In the genomic region with DNA sequence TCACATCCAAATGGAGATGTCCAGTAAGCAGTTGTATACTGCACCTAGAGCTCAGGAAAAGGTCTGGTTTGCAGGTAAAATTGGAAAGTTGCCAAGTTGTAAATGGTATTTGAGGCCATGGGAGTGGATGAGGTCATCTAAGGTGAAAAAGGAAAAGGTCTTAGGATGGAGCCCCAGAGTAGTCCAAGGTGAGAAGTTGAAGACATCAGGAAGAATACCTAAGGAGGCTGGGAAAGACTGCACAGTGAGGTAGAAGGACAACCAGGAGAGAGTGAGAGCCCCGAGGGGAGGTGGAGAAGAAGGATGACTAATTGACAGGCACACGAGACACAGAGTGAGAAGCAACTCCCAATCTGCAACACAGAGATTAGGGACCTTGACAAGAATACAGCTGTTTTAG, we compare ENCODE assay signal across 14 cellular contexts. TPM values are rescaled to one million over a fixed set of nuclear protein-coding genes. Genes with fewer than 3 reads are reported as not detected.
DNase-seq lines count a peak whose midpoint lies in the region; ATAC-seq and FAIRE-seq lines count a peak whose summit lies in the region.
"Had no signal": no experiment of that assay in that cellular context is flagged by ENCODE, and none has a peak within 500 bp of the region (broad histone marks: within the 10 kb centered on the region; RNA-seq: fewer than 3 reads in every experiment).

No MANE protein-coding gene starts in this region.

- DNase-seq in activated T-cell treated with anti-CD3 and anti-CD28 coated beads, Interleukin-2, amount 50 U/mL, for 4 hours: no peak
- DNase-seq in activated T-cell treated with anti-CD3 and anti-CD28 coated beads for 4 hours: no peak
- DNase-seq in activated naive CD8-positive, alpha-beta T cell treated with anti-CD3 and anti-CD28 coated beads for 36 hours: no peak
- DNase-seq in small intestine: peak; percentile 44
- DNase-seq: activated effector memory CD4-positive, alpha-beta T cell treated with anti-CD3 and anti-CD28 coated beads, Interleukin-2, amount 50 U/mL, for 16 hours; occipital lobe had no signal

- H3K27me3 ChIP-seq in small intestine (ENCODE audit: control insufficient read depth in 2 of 2, insufficient read depth in 2 of 2, low read length in 2 of 2): no peaks in the 10 kb centered on the region
- H3K27me3 ChIP-seq: cardiac muscle cell had no signal

- no peak overlapping the region for H3K4me3 ChIP-seq in small intestine (ENCODE audit: low read depth in 1 of 2, low read length in 2 of 2)
- H3K4me3 ChIP-seq: cardiac muscle cell, skin epidermis had no signal

- 16 to 55% (median 40%) methylated on average over 2 of the region's 2 CpGs for WGBS in small intestine, 3 donors

- peak overlapping the region; percentile 87 for H3K27ac Mint-ChIP-seq in activated naive CD8-positive, alpha-beta T cell treated with anti-CD3 and anti-CD28 coated beads for 36 hours

- no peaks in the 10 kb centered on the region for H3K27me3 Mint-ChIP-seq in activated T-cell treated with anti-CD3 and anti-CD28 coated beads, Interleukin-2, amount 50 U/mL, for 4 hours (ENCODE audit: low read depth)
- no peaks in the 10 kb centered on the region for H3K27me3 Mint-ChIP-seq in activated naive CD8-positive, alpha-beta T cell treated with anti-CD3 and anti-CD28 coated beads for 36 hours

- FAIRE-seq in small intestine (lab: Jason Lieb, UNC): no peak
- FAIRE-seq: endometrium had no signal

- no peaks in the 10 kb centered on the region for H3K9me3 ChIP-seq in small intestine (ENCODE audit: control insufficient read depth, low read depth)

- peaks cover 68% of the 10 kb centered on the region for H3K4me1 Mint-ChIP-seq in activated T-cell treated with anti-CD3 and anti-CD28 coated beads, Interleukin-2, amount 50 U/mL, for 4 hours (ENCODE audit: low read depth)
- peaks cover 55% of the 10 kb centered on the region for H3K4me1 Mint-ChIP-seq in activated naive CD8-positive, alpha-beta T cell treated with anti-CD3 and anti-CD28 coated beads for 36 hours

- H3K4me1 ChIP-seq in small intestine (ENCODE audit: control insufficient read depth in 2 of 2, insufficient read depth in 1 of 2, low read depth in 1 of 2, low read length in 1 of 2): peaks cover 17 to 18% of the 10 kb centered on the region in 2 donors

- H3K36me3 ChIP-seq in small intestine (ENCODE audit: control insufficient read depth in 2 of 2, insufficient read depth in 2 of 2, low read length in 2 of 2): peaks cover 0 to 4% of the 10 kb centered on the region in 2 donors
- H3K36me3 ChIP-seq: cardiac muscle cell had no signal

- peak overlapping the region in 1 of 2 donors; percentile 22 for H3K27ac ChIP-seq in small intestine (ENCODE audit: low read depth in 1 of 2, low read length in 1 of 2)
- H3K27ac ChIP-seq: cardiac muscle cell had no signal

- ATAC-seq in activated T-cell treated with anti-CD3 and anti-CD28 coated beads, Interleukin-2, amount 50 U/mL, for 4 hours: no peak
- ATAC-seq in HG02852 (IDR thresholded peaks at IDR 0.05; ENCODE audit: unreplicated experiment) (peak; percentile 8), esophagus mucosa (no peak), GM18867 (IDR thresholded peaks at IDR 0.05; ENCODE audit: unreplicated experiment) (no peak), GM18502 (IDR thresholded peaks at IDR 0.05; ENCODE audit: poor library complexity, unreplicated experiment) (no peak)

- no peaks in the 10 kb centered on the region for H3K9me3 Mint-ChIP-seq in activated T-cell treated with anti-CD3 and anti-CD28 coated beads, Interleukin-2, amount 50 U/mL, for 4 hours
- peaks cover 3% of the 10 kb centered on the region for H3K9me3 Mint-ChIP-seq in activated naive CD8-positive, alpha-beta T cell treated with anti-CD3 and anti-CD28 coated beads for 36 hours

- peak overlapping the region; percentile 57 for H3K4me3 Mint-ChIP-seq in activated T-cell treated with anti-CD3 and anti-CD28 coated beads, Interleukin-2, amount 50 U/mL, for 4 hours
- H3K4me3 Mint-ChIP-seq in activated naive CD8-positive, alpha-beta T cell treated with anti-CD3 and anti-CD28 coated beads for 36 hours: peak overlapping the region; percentile 54

- peaks cover 12% of the 10 kb centered on the region for H3K36me3 Mint-ChIP-seq in activated T-cell treated with anti-CD3 and anti-CD28 coated beads, Interleukin-2, amount 50 U/mL, for 4 hours (ENCODE audit: insufficient read depth)
- peaks cover 35% of the 10 kb centered on the region for H3K36me3 Mint-ChIP-seq in activated naive CD8-positive, alpha-beta T cell treated with anti-CD3 and anti-CD28 coated beads for 36 hours

RNA-seq across cellular contexts. Expression of gene DPP4, which starts 10.7 kb away (rescaled TPM):
- 10 to 100 TPM in 2 of 3 donors, 1 to 10 TPM in 1; 8.6 to 15.6 (median 15.3) TPM for total RNA-seq in activated T-cell treated with anti-CD3 and anti-CD28 coated beads, Interleukin-2, amount 50 U/mL, for 4 hours
- 10 to 100 TPM; 20.8 to 22.4 TPM for total RNA-seq in activated naive CD8-positive, alpha-beta T cell treated with anti-CD3 and anti-CD28 coated beads for 36 hours
- 10 to 100 TPM; 35.8 to 52.4 (median 51.7) TPM for polyA plus RNA-seq in small intestine
- total RNA-seq in esophagus mucosa: 0.56 TPM
- total RNA-seq: cardiac muscle cell, HT1080 had no signal
